Comparison of ENCODE assay signal across 8 cellular contexts in genomic region chr13:39263033-39263432, GRCh38.
DNase-seq lines count a peak whose midpoint lies in the region; ATAC-seq and TF ChIP-seq lines count a peak whose summit lies in the region.

No MANE protein-coding gene starts in this region.

- H3K4me1 ChIP-seq in parathyroid adenoma = no peaks in the 10 kb centered on the region

- no peak overlapping the region for H3K9ac ChIP-seq in parathyroid adenoma

- H3K4me3 ChIP-seq in foreskin fibroblast (ENCODE audit: low read depth in 1 of 2, low read length in 2 of 2) (no peak overlapping the region), parathyroid adenoma (ENCODE audit: low read depth, low read length) (no peak overlapping the region)

- no peaks in the 10 kb centered on the region for H3K36me3 ChIP-seq in parathyroid adenoma (ENCODE audit: control insufficient read depth, insufficient read depth, low read length)

- no peak overlapping the region for H3K27ac ChIP-seq in parathyroid adenoma

- peak; percentile 88 for ATAC-seq in GM18502 (IDR thresholded peaks at IDR 0.05; ENCODE audit: poor library complexity, unreplicated experiment)
- ATAC-seq in HG02970 (IDR thresholded peaks at IDR 0.05; ENCODE audit: low FRiP score, unreplicated experiment) = peak; percentile 67

- H3K79me2 ChIP-seq in parathyroid adenoma = no peaks in the 10 kb centered on the region

- H3K27me3 ChIP-seq in parathyroid adenoma (ENCODE audit: control insufficient read depth, insufficient read depth, low read length) = no peaks in the 10 kb centered on the region

- no peaks in the 10 kb centered on the region for H3K9me3 ChIP-seq in parathyroid adenoma (ENCODE audit: control insufficient read depth, low read length)

- no peak overlapping the region for H2AFZ ChIP-seq in parathyroid adenoma

- H3K4me2 ChIP-seq in parathyroid adenoma (ENCODE audit: low read length) = no peak overlapping the region

- TF ChIP-seq CTCF in foreskin fibroblast (IDR thresholded peaks at IDR 0.05; ENCODE audit: low read depth, low read length) = peak; percentile 59
- peak; percentile 24 for TF ChIP-seq CTCF in parathyroid adenoma (IDR thresholded peaks at IDR 0.05)

- DNase-seq in AG20443 (ENCODE audit: low spot score) (peak; percentile 69), NCI-H1694 treated with DMSO at 0.1 percent for 48 hours (lab: John Stamatoyannopoulos, UW) (peak; percentile 52), foreskin fibroblast (peak in 1 of 2 donors; percentile 72), occipital lobe (lab: John Stamatoyannopoulos, UW) (no peak)
- DNase-seq in activated CD4-positive, alpha-beta T cell treated with anti-CD3 and anti-CD28 coated beads, Interleukin-2, amount 50 U/mL, for 4 hours = peak; percentile 8 to 14
